Comparison of ENCODE assay signal across 1 cellular context in genomic region chr9:127790094-127790855, GRCh38.
A peak's percentile ranks its signal among the peaks of the same experiment; 100 is the strongest.
TF ChIP-seq lines count a peak whose summit lies in the region.

No MANE protein-coding gene starts in this region.

TF ChIP-seq in HepG2, 621 proteins besides CTCF, POLR2A, EP300 and RAD21:
- TF ChIP-seq RBFOX2 (IDR thresholded peaks at IDR 0.05; ENCODE audit: low read depth, low read length) (0 out of 2 replicates have a peak, but pooled peaks have one; percentile 35), ZNF430 (CRISPR knock-in tag; IDR thresholded peaks at IDR 0.05) (no peak)
- TF ChIP-seq, protein P1, sequence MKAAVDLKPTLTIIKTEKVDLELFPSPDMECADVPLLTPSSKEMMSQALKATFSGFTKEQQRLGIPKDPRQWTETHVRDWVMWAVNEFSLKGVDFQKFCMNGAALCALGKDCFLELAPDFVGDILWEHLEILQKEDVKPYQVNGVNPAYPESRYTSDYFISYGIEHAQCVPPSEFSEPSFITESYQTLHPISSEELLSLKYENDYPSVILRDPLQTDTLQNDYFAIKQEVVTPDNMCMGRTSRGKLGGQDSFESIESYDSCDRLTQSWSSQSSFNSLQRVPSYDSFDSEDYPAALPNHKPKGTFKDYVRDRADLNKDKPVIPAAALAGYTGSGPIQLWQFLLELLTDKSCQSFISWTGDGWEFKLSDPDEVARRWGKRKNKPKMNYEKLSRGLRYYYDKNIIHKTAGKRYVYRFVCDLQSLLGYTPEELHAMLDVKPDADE (CRISPR knock-in tag; IDR thresholded peaks at IDR 0.05), result no peak
